9 cellular contexts compared by ENCODE assay signal in genomic region chr9:79858509-79858908, GRCh38.
DNase-seq lines count a peak whose midpoint lies in the region; TF ChIP-seq lines count a peak whose summit lies in the region.
"Had no signal": no experiment of that assay in that cellular context is flagged by ENCODE, and none has a peak within 500 bp of the region (broad histone marks: within the 10 kb centered on the region; RNA-seq: fewer than 3 reads in every experiment).

No MANE protein-coding gene starts in this region.

- no peaks in the 10 kb centered on the region for H3K4me1 ChIP-seq in esophagus squamous epithelium
- H3K4me1 ChIP-seq: upper lobe of left lung had no signal

- intact Hi-C loops in esophagus squamous epithelium (cut with DNase I), result no loop called here

- TF ChIP-seq POLR2A in esophagus squamous epithelium (IDR thresholded peaks at IDR 0.05), result no peak

- peaks cover 2% of the 10 kb centered on the region for H3K9me3 Mint-ChIP-seq in glutamatergic neuron (ENCODE audit: unreplicated experiment)

- 78 to 90% methylated on average over 2 to 3 of the region's 3 CpGs for WGBS in esophagus squamous epithelium, 2 donors

- no peak overlapping the region for H3K27ac ChIP-seq in esophagus squamous epithelium
- H3K27ac ChIP-seq: upper lobe of left lung had no signal

- no peak overlapping the region for H3K4me3 ChIP-seq in esophagus squamous epithelium
- H3K4me3 ChIP-seq: upper lobe of left lung had no signal

- no peak overlapping the region for H3K27ac Mint-ChIP-seq in glutamatergic neuron (ENCODE audit: unreplicated experiment)

- H3K36me3 Mint-ChIP-seq in glutamatergic neuron (ENCODE audit: unreplicated experiment), result no peaks in the 10 kb centered on the region

- H3K27me3 ChIP-seq in esophagus squamous epithelium, result no peaks in the 10 kb centered on the region
- H3K27me3 ChIP-seq: upper lobe of left lung had no signal

- TF ChIP-seq CTCF in glutamatergic neuron (IDR thresholded peaks at IDR 0.05; ENCODE audit: partially characterized antibody, unreplicated experiment), result no peak
- no peak for TF ChIP-seq CTCF in esophagus squamous epithelium (IDR thresholded peaks at IDR 0.05)

- DNase-seq in AG08396 (ENCODE audit: low spot score) (peak; percentile 68), GM19240 (ENCODE audit: insufficient read length, low spot score) (peak; percentile 11), NCI-H226 (peak; percentile 11), fibroblast of peridontal ligament (ENCODE audit: extremely low read depth) (peak; percentile 54), glutamatergic neuron (no peak), COLO668 (lab: John Stamatoyannopoulos, UW; ENCODE audit: unreplicated experiment) (no peak), esophagus squamous epithelium (lab: John Stamatoyannopoulos, UW) (no peak)
- no peak for DNase-seq in stimulated activated CD4-positive, alpha-beta T cell treated with anti-CD3 and anti-CD28 coated beads, Interleukin-15, amount 100 ng/mL, for 24 hours
- DNase-seq: upper lobe of left lung had no signal

- no peaks in the 10 kb centered on the region for H3K36me3 ChIP-seq in esophagus squamous epithelium
- H3K36me3 ChIP-seq: upper lobe of left lung had no signal

- no peak overlapping the region for H3K4me3 Mint-ChIP-seq in glutamatergic neuron (ENCODE audit: unreplicated experiment)

- H3K4me1 Mint-ChIP-seq in glutamatergic neuron (ENCODE audit: low read depth, unreplicated experiment), result no peaks in the 10 kb centered on the region

- H3K9me3 ChIP-seq in esophagus squamous epithelium, result peaks cover 0 to 3% (median 0%) of the 10 kb centered on the region in 3 donors
- H3K9me3 ChIP-seq: upper lobe of left lung had no signal

- H3K27me3 Mint-ChIP-seq in glutamatergic neuron (ENCODE audit: unreplicated experiment), result peaks cover 3% of the 10 kb centered on the region

Comparison
In these comparisons a context has a peak if more than half of its experiments do, and no peak if none do; other contexts are left out.
1. DNase-seq: peak in AG08396 (single experiment), GM19240 (single experiment), NCI-H226 (single experiment) and fibroblast of peridontal ligament (single experiment); none in stimulated activated CD4-positive, alpha-beta T cell treated with anti-CD3 and anti-CD28 coated beads, Interleukin-15, amount 100 ng/mL, for 24 hours (single experiment), glutamatergic neuron (single experiment), COLO668 (single experiment) and esophagus squamous epithelium (single experiment).